In the genomic region with DNA sequence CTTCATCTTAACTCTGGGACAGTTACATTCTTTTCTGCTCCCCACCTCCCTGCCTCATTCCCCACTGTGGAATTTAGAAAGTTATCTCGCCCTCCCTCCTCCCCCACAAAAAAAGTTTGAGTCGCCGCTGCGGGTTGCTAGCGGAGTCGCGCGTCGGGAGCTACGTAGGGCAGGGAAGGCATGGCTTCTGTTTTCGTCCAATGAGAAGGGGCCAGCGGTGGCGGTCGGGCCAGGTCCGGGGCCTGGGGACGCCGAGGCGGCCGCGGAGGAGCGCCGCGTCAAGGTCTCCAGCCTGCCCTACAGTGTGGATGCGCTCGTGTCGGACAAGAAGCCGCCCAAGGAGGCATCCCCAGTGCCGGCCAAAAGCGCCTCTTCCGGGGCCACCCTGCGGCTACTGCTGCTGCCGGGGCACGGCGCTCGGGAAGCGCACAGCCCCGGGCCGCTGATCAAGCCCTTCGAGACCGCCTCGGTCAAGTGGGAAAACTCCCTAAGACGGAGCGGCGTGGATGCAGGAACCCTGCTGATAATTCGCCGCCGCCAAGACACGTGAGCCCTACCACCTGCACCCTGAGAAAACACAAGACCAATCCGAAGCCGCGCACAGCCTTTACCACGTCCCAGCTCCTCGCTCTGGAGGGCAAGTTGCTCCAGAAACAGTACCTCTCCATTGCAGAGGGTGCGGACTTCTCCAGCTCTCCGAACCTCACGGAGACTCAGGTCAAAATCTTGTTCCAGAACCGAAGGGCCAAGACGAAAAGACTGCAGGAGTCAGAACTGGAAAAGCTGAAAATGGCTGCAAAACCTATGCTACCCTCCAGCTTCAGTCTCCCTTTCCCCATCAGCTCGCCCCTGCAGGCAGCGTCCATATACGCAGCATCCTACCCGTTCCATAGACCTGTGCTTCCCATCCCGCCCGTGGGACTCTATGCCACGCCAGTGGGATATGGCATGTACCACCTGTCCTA, we compare ENCODE assay signal across 1 cellular context.
TF ChIP-seq lines count a peak whose summit lies in the region.

No MANE protein-coding gene starts in this region.

TF ChIP-seq in WTC11, 78 proteins besides CTCF, POLR2A, EP300 and RAD21 (continued from another document):
- no peak for TF ChIP-seq ZNF263 (CRISPR knock-in tag; IDR thresholded peaks at IDR 0.05; ENCODE audit: low read depth)
- TF ChIP-seq, protein P1, sequence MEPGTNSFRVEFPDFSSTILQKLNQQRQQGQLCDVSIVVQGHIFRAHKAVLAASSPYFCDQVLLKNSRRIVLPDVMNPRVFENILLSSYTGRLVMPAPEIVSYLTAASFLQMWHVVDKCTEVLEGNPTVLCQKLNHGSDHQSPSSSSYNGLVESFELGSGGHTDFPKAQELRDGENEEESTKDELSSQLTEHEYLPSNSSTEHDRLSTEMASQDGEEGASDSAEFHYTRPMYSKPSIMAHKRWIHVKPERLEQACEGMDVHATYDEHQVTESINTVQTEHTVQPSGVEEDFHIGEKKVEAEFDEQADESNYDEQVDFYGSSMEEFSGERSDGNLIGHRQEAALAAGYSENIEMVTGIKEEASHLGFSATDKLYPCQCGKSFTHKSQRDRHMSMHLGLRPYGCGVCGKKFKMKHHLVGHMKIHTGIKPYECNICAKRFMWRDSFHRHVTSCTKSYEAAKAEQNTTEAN (CRISPR knock-in tag; IDR thresholded peaks at IDR 0.05) = peak; percentile 75; the same call in 1 of the 2 replicates
- TF ChIP-seq JAZF1 (CRISPR knock-in tag; IDR thresholded peaks at IDR 0.05) = no peak
- peak; percentile 54; the same call in 1 of the 2 replicates for TF ChIP-seq CREM (CRISPR knock-in tag; IDR thresholded peaks at IDR 0.05)
- TF ChIP-seq FOXK1 (CRISPR knock-in tag; IDR thresholded peaks at IDR 0.05) = peak; percentile 27; the same call in 1 of the 2 replicates
TF ChIP-seq in WTC11: peak in this region for 16.
